ENCODE assay signal across 10 cellular contexts in the genomic region with DNA sequence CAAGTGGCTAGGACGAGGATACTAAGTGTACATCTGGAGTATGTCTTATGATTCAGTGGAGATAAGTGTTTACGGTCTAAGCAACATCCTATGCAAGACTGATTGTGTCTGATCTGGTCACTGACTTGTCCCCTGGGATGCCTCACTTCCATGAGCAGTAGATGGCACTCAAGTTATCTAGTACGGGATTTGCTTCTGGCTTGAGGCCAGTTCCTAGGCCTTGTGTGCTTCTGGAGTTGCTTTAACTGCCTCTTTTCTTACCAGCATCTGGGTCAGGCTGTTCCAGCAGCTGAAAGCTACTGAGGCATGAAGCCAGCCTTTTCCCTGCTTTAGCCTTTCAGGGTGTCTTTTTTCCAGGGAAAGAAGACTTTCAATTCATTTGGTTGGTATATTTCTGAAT. TPM values are rescaled to one million over a fixed set of nuclear protein-coding genes. Genes with fewer than 3 reads are reported as not detected.
DNase-seq lines count a peak whose midpoint lies in the region; ATAC-seq, FAIRE-seq and TF ChIP-seq lines count a peak whose summit lies in the region.
"Had no signal": no experiment of that assay in that cellular context is flagged by ENCODE, and none has a peak within 500 bp of the region (broad histone marks: within the 10 kb centered on the region; RNA-seq: fewer than 3 reads in every experiment).

No MANE protein-coding gene starts in this region.

- FAIRE-seq in astrocyte (lab: Jason Lieb, UNC) = peak; percentile 39

- no peaks in the 10 kb centered on the region for H3K9me3 Mint-ChIP-seq in astrocyte (ENCODE audit: unreplicated experiment)
- H3K9me3 Mint-ChIP-seq in activated CD4-positive, alpha-beta T cell treated with anti-CD3 and anti-CD28 coated beads for 36 hours (ENCODE audit: low read depth) = no peaks in the 10 kb centered on the region

- H3K9me3 ChIP-seq in astrocyte (ENCODE audit: insufficient read depth, low read depth, low read length) = no peaks in the 10 kb centered on the region
- no peaks in the 10 kb centered on the region for H3K9me3 ChIP-seq in right lobe of liver

- TF ChIP-seq CTCF in astrocyte (IDR thresholded peaks at IDR 0.05; ENCODE audit: insufficient read depth, low read depth, low read length) (no peak), right lobe of liver (IDR thresholded peaks at IDR 0.05) (peak in 3 of 4 donors; percentile 19 to 54 (median 39))

- intact Hi-C loops in right lobe of liver (cut with DNase I) = no loop called here
- intact Hi-C loops in activated CD4-positive, alpha-beta T cell treated with anti-CD3 and anti-CD28 coated beads for 36 hours (cut with DNase I, micrococcal nuclease) = no loop called here

- no peaks in the 10 kb centered on the region for H3K4me1 Mint-ChIP-seq in astrocyte (ENCODE audit: low read depth, unreplicated experiment)
- no peaks in the 10 kb centered on the region for H3K4me1 Mint-ChIP-seq in activated CD4-positive, alpha-beta T cell treated with anti-CD3 and anti-CD28 coated beads for 36 hours

- POLR2A ChIA-PET in activated CD4-positive, alpha-beta T cell treated with anti-CD3 and anti-CD28 coated beads for 36 hours (lab: Charles Lee) = no interaction called here

- DNase-seq in Ammon's horn (ENCODE audit: low spot score) (peak; percentile 93), M059J (ENCODE audit: low read depth) (peak; percentile 12), astrocyte (ENCODE audit: low read depth) (no peak), right lobe of liver (no peak), NCI-H1092 treated with DMSO at 0.1 percent for 48 hours (lab: John Stamatoyannopoulos, UW) (no peak), SKM-1 treated with dmso at 0.1 percent for 144 hours (lab: John Stamatoyannopoulos, UW; ENCODE audit: unreplicated experiment) (no peak)
- DNase-seq in activated CD4-positive, alpha-beta T cell treated with anti-CD3 and anti-CD28 coated beads for 36 hours = no peak
- DNase-seq: GDM1, NCI-H2081 had no signal

- no peak for TF ChIP-seq POLR2A in right lobe of liver (IDR thresholded peaks at IDR 0.05)

- H3K4me3 ChIP-seq in astrocyte (ENCODE audit: insufficient read depth, low read depth, low read length) (no peak overlapping the region), right lobe of liver (no peak overlapping the region)

- H3K36me3 Mint-ChIP-seq in astrocyte (ENCODE audit: low read depth, unreplicated experiment) = peaks cover 41% of the 10 kb centered on the region
- peaks cover 70% of the 10 kb centered on the region for H3K36me3 Mint-ChIP-seq in activated CD4-positive, alpha-beta T cell treated with anti-CD3 and anti-CD28 coated beads for 36 hours (ENCODE audit: low read depth)

- H2AFZ ChIP-seq in astrocyte (ENCODE audit: low read depth, low read length) = no peak overlapping the region

- H3K79me2 ChIP-seq in astrocyte (ENCODE audit: insufficient read depth, low read length) = no peaks in the 10 kb centered on the region

- CTCF ChIA-PET in activated CD4-positive, alpha-beta T cell treated with anti-CD3 and anti-CD28 coated beads for 36 hours (lab: Charles Lee) = interaction anchor here (1.4 to 1.9 kb wide), 2 partner anchors 17 to 39 kb away, joined by 4 to 5 read pairs; no protein-coding TSS in a partner anchor

- H3K27me3 ChIP-seq in astrocyte (ENCODE audit: insufficient read depth, low read length) (no peaks in the 10 kb centered on the region), right lobe of liver (no peaks in the 10 kb centered on the region)

- H3K9ac ChIP-seq in astrocyte (ENCODE audit: low read length) = no peak overlapping the region

- H3K36me3 ChIP-seq in astrocyte (ENCODE audit: insufficient read depth, low read length) (peaks cover 85% of the 10 kb centered on the region), right lobe of liver (peaks cover 20 to 100% (median 68%) of the 10 kb centered on the region in 4 donors)

- no peaks in the 10 kb centered on the region for H3K27me3 Mint-ChIP-seq in astrocyte (ENCODE audit: low read depth, unreplicated experiment)
- H3K27me3 Mint-ChIP-seq in activated CD4-positive, alpha-beta T cell treated with anti-CD3 and anti-CD28 coated beads for 36 hours = no peaks in the 10 kb centered on the region

- H3K27ac Mint-ChIP-seq in astrocyte (ENCODE audit: unreplicated experiment) = no peak overlapping the region
- no peak overlapping the region for H3K27ac Mint-ChIP-seq in activated CD4-positive, alpha-beta T cell treated with anti-CD3 and anti-CD28 coated beads for 36 hours

- H3K27ac ChIP-seq in astrocyte (ENCODE audit: low read depth, low read length) (no peak overlapping the region), right lobe of liver (no peak overlapping the region)

- H3K4me1 ChIP-seq in astrocyte (ENCODE audit: insufficient read depth, low read length) = no peaks in the 10 kb centered on the region
- no peaks in the 10 kb centered on the region for H3K4me1 ChIP-seq in right lobe of liver

- ATAC-seq in right lobe of liver = peak; percentile 63 to 74 (median 67)
- no peak for ATAC-seq in GM19035 (IDR thresholded peaks at IDR 0.05; ENCODE audit: unreplicated experiment)
- no peak for ATAC-seq in activated CD4-positive, alpha-beta T cell treated with anti-CD3 and anti-CD28 coated beads for 36 hours

- no peak overlapping the region for H3K4me2 ChIP-seq in astrocyte (ENCODE audit: low read length)

- no peak overlapping the region for H3K4me3 Mint-ChIP-seq in astrocyte (ENCODE audit: unreplicated experiment)
- H3K4me3 Mint-ChIP-seq in activated CD4-positive, alpha-beta T cell treated with anti-CD3 and anti-CD28 coated beads for 36 hours = no peak overlapping the region

- WGBS in right lobe of liver (ENCODE audit: insufficient coverage, low coverage, low lambda C conversion rate, missing lambda C conversion rate) = 53% methylated on average over 2 of the region's 3 CpGs

- peaks cover 16% of the 10 kb centered on the region for H4K20me1 ChIP-seq in astrocyte (ENCODE audit: insufficient read depth, low read length)

RNA-seq across cellular contexts. Expression of gene SUPT6H, which starts 23.0 kb away (rescaled TPM):
- total RNA-seq in M059J (2014; rRNA removed; shearing (Covaris generic)) = 20.8 and 28.1 TPM in 2 replicates
- 90.1 and 95.9 TPM in 2 replicates for total RNA-seq in astrocyte
- 10 to 100 TPM; 28.8 to 38.0 (median 34.0) TPM for total RNA-seq in right lobe of liver
- total RNA-seq in activated CD4-positive, alpha-beta T cell treated with anti-CD3 and anti-CD28 coated beads for 36 hours = 10 to 100 TPM; 80.6 to 85.8 TPM

RNA-seq across cellular contexts. Expression of gene SDF2, which starts 23.3 kb away (rescaled TPM):
- total RNA-seq in M059J (2014; rRNA removed; shearing (Covaris generic)) = 74.0 and 81.7 TPM in 2 replicates
- 71.2 and 73.3 TPM in 2 replicates for total RNA-seq in astrocyte
- 10 to 100 TPM; 24.6 to 31.8 (median 26.4) TPM for total RNA-seq in right lobe of liver
- 10 to 100 TPM; 36.6 to 37.2 TPM for total RNA-seq in activated CD4-positive, alpha-beta T cell treated with anti-CD3 and anti-CD28 coated beads for 36 hours

RNA-seq across cellular contexts. Expression of gene PROCA1, which starts 26.7 kb away (rescaled TPM):
- 0.84 and 1.3 TPM in 2 replicates for total RNA-seq in M059J (2014; rRNA removed; shearing (Covaris generic))
- total RNA-seq in astrocyte (2.7 and 3.4 TPM in 2 replicates), right lobe of liver (under 1 TPM in 5 of 6 experiments, not detected in 1; 0.18 to 0.97 (median 0.54) TPM)
- 1 to 10 TPM; 4.0 to 4.5 TPM for total RNA-seq in activated CD4-positive, alpha-beta T cell treated with anti-CD3 and anti-CD28 coated beads for 36 hours

RNA-seq across cellular contexts. Expression of gene RAB34, which starts 32.7 kb away (rescaled TPM):
- 27.3 and 32.1 TPM in 2 replicates for total RNA-seq in M059J (2014; rRNA removed; shearing (Covaris generic))
- 145 and 150 TPM in 2 replicates for total RNA-seq in astrocyte
- total RNA-seq in right lobe of liver = 10 to 100 TPM in 1 of 6 experiments, 1 to 10 TPM in 5; 2.5 to 12.5 (median 4.7) TPM
- 10 to 100 TPM; 13.6 to 17.4 TPM for total RNA-seq in activated CD4-positive, alpha-beta T cell treated with anti-CD3 and anti-CD28 coated beads for 36 hours

RNA-seq across cellular contexts. Expression of gene RPL23A, which starts 34.8 kb away (rescaled TPM):
- 444 and 507 TPM in 2 replicates for total RNA-seq in M059J (2014; rRNA removed; shearing (Covaris generic))
- total RNA-seq in astrocyte (901 and 1,068 TPM in 2 replicates), right lobe of liver (100 to 1,000 TPM; 212 to 464 (median 362) TPM)
- total RNA-seq in activated CD4-positive, alpha-beta T cell treated with anti-CD3 and anti-CD28 coated beads for 36 hours = 1,000 to 10,000 TPM; 2,164 to 2,505 TPM

Comparison
In these comparisons a context has a peak if more than half of its experiments do, and no peak if none do; other contexts are left out.
1. DNase-seq: peak in Ammon's horn (single experiment) and M059J (single experiment); none in astrocyte (single experiment), right lobe of liver (0 of 3), NCI-H1092 treated with DMSO at 0.1 percent for 48 hours (single experiment), SKM-1 treated with dmso at 0.1 percent for 144 hours (single experiment) and activated CD4-positive, alpha-beta T cell treated with anti-CD3 and anti-CD28 coated beads for 36 hours (single experiment).
2. ATAC-seq: peak in right lobe of liver (4 of 4); none in GM19035 (single experiment) and activated CD4-positive, alpha-beta T cell treated with anti-CD3 and anti-CD28 coated beads for 36 hours (single experiment).